In the genomic region with DNA sequence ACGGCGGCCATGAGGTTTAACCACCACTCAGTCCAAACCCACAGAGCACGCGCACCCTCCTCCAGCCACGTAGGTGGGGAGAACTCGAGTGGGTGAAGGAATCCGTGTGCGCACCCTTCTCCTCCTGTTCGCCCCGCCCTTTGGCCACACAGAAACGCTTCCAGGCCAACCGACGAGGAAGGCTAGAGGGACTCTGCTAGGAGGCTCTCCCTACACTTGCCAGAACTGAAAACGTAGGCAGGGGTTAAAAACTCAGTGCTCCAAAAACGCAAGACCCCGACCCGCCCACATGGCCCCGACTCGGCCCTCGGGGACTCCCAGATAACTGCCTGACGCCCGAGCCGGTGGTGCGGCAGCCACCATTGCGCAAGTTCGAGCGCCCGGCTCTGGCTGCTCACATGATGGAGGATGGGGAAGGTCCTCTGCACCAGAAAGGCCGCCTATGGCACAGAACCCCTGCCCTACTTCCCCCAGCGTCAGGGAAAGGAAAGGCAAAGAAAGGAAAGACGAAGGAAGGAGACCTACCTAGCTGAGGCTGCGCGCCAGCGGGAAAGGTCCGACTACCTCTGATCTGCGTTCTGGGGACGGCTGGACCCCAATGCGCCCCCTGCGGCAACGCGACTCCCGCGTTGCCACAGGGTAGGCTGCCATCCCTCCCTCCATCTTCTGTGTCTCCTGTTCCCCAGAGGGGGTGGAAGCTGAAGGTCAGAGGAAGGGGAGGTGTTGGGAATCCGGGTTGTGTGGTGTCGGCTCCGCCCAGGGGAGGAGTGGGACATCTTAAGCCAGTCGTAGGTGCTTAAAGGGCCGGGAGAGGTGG, we compare ENCODE assay signal across 2 cellular contexts.
A peak's percentile ranks its signal among the peaks of the same experiment; 100 is the strongest.
TF ChIP-seq lines count a peak whose summit lies in the region.

No MANE protein-coding gene starts in this region.

TF ChIP-seq in HCT116, 20 proteins besides CTCF, POLR2A, EP300 and RAD21 (continued from another document):
- no peak for TF ChIP-seq SRF (IDR thresholded peaks at IDR 0.05; ENCODE audit: low read depth)
- TF ChIP-seq, protein P1, sequence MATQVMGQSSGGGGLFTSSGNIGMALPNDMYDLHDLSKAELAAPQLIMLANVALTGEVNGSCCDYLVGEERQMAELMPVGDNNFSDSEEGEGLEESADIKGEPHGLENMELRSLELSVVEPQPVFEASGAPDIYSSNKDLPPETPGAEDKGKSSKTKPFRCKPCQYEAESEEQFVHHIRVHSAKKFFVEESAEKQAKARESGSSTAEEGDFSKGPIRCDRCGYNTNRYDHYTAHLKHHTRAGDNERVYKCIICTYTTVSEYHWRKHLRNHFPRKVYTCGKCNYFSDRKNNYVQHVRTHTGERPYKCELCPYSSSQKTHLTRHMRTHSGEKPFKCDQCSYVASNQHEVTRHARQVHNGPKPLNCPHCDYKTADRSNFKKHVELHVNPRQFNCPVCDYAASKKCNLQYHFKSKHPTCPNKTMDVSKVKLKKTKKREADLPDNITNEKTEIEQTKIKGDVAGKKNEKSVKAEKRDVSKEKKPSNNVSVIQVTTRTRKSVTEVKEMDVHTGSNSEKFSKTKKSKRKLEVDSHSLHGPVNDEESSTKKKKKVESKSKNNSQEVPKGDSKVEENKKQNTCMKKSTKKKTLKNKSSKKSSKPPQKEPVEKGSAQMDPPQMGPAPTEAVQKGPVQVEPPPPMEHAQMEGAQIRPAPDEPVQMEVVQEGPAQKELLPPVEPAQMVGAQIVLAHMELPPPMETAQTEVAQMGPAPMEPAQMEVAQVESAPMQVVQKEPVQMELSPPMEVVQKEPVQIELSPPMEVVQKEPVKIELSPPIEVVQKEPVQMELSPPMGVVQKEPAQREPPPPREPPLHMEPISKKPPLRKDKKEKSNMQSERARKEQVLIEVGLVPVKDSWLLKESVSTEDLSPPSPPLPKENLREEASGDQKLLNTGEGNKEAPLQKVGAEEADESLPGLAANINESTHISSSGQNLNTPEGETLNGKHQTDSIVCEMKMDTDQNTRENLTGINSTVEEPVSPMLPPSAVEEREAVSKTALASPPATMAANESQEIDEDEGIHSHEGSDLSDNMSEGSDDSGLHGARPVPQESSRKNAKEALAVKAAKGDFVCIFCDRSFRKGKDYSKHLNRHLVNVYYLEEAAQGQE (IDR thresholded peaks at IDR 0.05; ENCODE audit: low read depth): no peak
- peak; percentile 18 for TF ChIP-seq YY1 (IDR thresholded peaks at IDR 0.05; ENCODE audit: extremely low read depth, insufficient replicate concordance, low read depth, low read length)
- peak; percentile 78 for TF ChIP-seq CEBPB (IDR thresholded peaks at IDR 0.05; ENCODE audit: low read depth)
- TF ChIP-seq SP1 (IDR thresholded peaks at IDR 0.05; ENCODE audit: low read depth): 0 out of 2 replicates have a peak, but pooled peaks have one; percentile 32
- TF ChIP-seq FOSL1 (IDR thresholded peaks at IDR 0.05; ENCODE audit: low read depth): no peak
- no peak for TF ChIP-seq ZFX (IDR thresholded peaks at IDR 0.05)
- no peak for TF ChIP-seq ELF1 (IDR thresholded peaks at IDR 0.05; ENCODE audit: borderline replicate concordance, low read depth)

TF ChIP-seq in WTC11, 78 proteins besides CTCF, POLR2A, EP300 and RAD21 (continued from another document and continues in another):
- TF ChIP-seq, protein P2, sequence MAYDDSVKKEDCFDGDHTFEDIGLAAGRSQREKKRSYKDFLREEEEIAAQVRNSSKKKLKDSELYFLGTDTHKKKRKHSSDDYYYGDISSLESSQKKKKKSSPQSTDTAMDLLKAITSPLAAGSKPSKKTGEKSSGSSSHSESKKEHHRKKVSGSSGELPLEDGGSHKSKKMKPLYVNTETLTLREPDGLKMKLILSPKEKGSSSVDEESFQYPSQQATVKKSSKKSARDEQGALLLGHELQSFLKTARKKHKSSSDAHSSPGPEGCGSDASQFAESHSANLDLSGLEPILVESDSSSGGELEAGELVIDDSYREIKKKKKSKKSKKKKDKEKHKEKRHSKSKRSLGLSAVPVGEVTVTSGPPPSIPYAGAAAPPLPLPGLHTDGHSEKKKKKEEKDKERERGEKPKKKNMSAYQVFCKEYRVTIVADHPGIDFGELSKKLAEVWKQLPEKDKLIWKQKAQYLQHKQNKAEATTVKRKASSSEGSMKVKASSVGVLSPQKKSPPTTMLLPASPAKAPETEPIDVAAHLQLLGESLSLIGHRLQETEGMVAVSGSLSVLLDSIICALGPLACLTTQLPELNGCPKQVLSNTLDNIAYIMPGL (CRISPR knock-in tag; IDR thresholded peaks at IDR 0.05): peak; percentile 59; the same call in 1 of the 2 replicates
- TF ChIP-seq NR1H2 (CRISPR knock-in tag; IDR thresholded peaks at IDR 0.05) (no peak), ZNF416 (CRISPR knock-in tag; IDR thresholded peaks at IDR 0.05) (no peak), RORB (CRISPR knock-in tag; IDR thresholded peaks at IDR 0.05) (no peak), EMX1 (CRISPR knock-in tag; IDR thresholded peaks at IDR 0.05) (no peak), JAZF1 (CRISPR knock-in tag; IDR thresholded peaks at IDR 0.05) (no peak), CREM (CRISPR knock-in tag; IDR thresholded peaks at IDR 0.05) (no peak), FOXK1 (CRISPR knock-in tag; IDR thresholded peaks at IDR 0.05) (peak; percentile 21; the same call in 1 of the 2 replicates), CREB1 (CRISPR knock-in tag; IDR thresholded peaks at IDR 0.05) (no peak), ZNF396 (CRISPR knock-in tag; IDR thresholded peaks at IDR 0.05; ENCODE audit: borderline replicate concordance) (no peak), ZNF263 (CRISPR knock-in tag; IDR thresholded peaks at IDR 0.05; ENCODE audit: low read depth) (no peak), FOXJ3 (CRISPR knock-in tag; IDR thresholded peaks at IDR 0.05; ENCODE audit: borderline replicate concordance) (no peak), ZNF219 (CRISPR knock-in tag; IDR thresholded peaks at IDR 0.05; ENCODE audit: borderline replicate concordance) (no peak), GTF2I (CRISPR knock-in tag; conservative IDR thresholded peaks at IDR 0.05) (no peak), JUN (CRISPR knock-in tag; IDR thresholded peaks at IDR 0.05) (peak; percentile 15; the same call in 1 of the 2 replicates), GRHL2 (CRISPR knock-in tag; IDR thresholded peaks at IDR 0.05; ENCODE audit: insufficient replicate concordance, severe bottlenecking) (no peak)
- TF ChIP-seq, protein P3, sequence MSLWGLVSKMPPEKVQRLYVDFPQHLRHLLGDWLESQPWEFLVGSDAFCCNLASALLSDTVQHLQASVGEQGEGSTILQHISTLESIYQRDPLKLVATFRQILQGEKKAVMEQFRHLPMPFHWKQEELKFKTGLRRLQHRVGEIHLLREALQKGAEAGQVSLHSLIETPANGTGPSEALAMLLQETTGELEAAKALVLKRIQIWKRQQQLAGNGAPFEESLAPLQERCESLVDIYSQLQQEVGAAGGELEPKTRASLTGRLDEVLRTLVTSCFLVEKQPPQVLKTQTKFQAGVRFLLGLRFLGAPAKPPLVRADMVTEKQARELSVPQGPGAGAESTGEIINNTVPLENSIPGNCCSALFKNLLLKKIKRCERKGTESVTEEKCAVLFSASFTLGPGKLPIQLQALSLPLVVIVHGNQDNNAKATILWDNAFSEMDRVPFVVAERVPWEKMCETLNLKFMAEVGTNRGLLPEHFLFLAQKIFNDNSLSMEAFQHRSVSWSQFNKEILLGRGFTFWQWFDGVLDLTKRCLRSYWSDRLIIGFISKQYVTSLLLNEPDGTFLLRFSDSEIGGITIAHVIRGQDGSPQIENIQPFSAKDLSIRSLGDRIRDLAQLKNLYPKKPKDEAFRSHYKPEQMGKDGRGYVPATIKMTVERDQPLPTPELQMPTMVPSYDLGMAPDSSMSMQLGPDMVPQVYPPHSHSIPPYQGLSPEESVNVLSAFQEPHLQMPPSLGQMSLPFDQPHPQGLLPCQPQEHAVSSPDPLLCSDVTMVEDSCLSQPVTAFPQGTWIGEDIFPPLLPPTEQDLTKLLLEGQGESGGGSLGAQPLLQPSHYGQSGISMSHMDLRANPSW (CRISPR knock-in tag; conservative IDR thresholded peaks at IDR 0.05; ENCODE audit: low read depth): no peak
- TF ChIP-seq, protein P4, sequence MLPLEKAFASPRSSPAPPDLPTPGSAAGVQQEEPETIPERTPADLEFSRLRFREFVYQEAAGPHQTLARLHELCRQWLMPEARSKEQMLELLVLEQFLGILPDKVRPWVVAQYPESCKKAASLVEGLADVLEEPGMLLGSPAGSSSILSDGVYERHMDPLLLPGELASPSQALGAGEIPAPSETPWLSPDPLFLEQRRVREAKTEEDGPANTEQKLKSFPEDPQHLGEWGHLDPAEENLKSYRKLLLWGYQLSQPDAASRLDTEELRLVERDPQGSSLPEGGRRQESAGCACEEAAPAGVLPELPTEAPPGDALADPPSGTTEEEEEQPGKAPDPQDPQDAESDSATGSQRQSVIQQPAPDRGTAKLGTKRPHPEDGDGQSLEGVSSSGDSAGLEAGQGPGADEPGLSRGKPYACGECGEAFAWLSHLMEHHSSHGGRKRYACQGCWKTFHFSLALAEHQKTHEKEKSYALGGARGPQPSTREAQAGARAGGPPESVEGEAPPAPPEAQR (CRISPR knock-in tag; IDR thresholded peaks at IDR 0.05): no peak
- TF ChIP-seq, protein P5, sequence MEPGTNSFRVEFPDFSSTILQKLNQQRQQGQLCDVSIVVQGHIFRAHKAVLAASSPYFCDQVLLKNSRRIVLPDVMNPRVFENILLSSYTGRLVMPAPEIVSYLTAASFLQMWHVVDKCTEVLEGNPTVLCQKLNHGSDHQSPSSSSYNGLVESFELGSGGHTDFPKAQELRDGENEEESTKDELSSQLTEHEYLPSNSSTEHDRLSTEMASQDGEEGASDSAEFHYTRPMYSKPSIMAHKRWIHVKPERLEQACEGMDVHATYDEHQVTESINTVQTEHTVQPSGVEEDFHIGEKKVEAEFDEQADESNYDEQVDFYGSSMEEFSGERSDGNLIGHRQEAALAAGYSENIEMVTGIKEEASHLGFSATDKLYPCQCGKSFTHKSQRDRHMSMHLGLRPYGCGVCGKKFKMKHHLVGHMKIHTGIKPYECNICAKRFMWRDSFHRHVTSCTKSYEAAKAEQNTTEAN (CRISPR knock-in tag; IDR thresholded peaks at IDR 0.05): no peak
- TF ChIP-seq, protein P6, sequence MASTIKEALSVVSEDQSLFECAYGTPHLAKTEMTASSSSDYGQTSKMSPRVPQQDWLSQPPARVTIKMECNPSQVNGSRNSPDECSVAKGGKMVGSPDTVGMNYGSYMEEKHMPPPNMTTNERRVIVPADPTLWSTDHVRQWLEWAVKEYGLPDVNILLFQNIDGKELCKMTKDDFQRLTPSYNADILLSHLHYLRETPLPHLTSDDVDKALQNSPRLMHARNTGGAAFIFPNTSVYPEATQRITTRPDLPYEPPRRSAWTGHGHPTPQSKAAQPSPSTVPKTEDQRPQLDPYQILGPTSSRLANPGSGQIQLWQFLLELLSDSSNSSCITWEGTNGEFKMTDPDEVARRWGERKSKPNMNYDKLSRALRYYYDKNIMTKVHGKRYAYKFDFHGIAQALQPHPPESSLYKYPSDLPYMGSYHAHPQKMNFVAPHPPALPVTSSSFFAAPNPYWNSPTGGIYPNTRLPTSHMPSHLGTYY (CRISPR knock-in tag; IDR thresholded peaks at IDR 0.05): no peak
- TF ChIP-seq, protein P7, sequence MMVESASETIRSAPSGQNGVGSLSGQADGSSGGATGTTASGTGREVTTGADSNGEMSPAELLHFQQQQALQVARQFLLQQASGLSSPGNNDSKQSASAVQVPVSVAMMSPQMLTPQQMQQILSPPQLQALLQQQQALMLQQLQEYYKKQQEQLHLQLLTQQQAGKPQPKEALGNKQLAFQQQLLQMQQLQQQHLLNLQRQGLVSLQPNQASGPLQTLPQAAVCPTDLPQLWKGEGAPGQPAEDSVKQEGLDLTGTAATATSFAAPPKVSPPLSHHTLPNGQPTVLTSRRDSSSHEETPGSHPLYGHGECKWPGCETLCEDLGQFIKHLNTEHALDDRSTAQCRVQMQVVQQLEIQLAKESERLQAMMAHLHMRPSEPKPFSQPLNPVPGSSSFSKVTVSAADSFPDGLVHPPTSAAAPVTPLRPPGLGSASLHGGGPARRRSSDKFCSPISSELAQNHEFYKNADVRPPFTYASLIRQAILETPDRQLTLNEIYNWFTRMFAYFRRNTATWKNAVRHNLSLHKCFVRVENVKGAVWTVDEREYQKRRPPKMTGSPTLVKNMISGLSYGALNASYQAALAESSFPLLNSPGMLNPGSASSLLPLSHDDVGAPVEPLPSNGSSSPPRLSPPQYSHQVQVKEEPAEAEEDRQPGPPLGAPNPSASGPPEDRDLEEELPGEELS (CRISPR knock-in tag; IDR thresholded peaks at IDR 0.05): no peak
- TF ChIP-seq, protein P8, sequence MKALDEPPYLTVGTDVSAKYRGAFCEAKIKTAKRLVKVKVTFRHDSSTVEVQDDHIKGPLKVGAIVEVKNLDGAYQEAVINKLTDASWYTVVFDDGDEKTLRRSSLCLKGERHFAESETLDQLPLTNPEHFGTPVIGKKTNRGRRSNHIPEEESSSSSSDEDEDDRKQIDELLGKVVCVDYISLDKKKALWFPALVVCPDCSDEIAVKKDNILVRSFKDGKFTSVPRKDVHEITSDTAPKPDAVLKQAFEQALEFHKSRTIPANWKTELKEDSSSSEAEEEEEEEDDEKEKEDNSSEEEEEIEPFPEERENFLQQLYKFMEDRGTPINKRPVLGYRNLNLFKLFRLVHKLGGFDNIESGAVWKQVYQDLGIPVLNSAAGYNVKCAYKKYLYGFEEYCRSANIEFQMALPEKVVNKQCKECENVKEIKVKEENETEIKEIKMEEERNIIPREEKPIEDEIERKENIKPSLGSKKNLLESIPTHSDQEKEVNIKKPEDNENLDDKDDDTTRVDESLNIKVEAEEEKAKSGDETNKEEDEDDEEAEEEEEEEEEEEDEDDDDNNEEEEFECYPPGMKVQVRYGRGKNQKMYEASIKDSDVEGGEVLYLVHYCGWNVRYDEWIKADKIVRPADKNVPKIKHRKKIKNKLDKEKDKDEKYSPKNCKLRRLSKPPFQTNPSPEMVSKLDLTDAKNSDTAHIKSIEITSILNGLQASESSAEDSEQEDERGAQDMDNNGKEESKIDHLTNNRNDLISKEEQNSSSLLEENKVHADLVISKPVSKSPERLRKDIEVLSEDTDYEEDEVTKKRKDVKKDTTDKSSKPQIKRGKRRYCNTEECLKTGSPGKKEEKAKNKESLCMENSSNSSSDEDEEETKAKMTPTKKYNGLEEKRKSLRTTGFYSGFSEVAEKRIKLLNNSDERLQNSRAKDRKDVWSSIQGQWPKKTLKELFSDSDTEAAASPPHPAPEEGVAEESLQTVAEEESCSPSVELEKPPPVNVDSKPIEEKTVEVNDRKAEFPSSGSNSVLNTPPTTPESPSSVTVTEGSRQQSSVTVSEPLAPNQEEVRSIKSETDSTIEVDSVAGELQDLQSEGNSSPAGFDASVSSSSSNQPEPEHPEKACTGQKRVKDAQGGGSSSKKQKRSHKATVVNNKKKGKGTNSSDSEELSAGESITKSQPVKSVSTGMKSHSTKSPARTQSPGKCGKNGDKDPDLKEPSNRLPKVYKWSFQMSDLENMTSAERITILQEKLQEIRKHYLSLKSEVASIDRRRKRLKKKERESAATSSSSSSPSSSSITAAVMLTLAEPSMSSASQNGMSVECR (CRISPR knock-in tag; IDR thresholded peaks at IDR 0.05; ENCODE audit: borderline replicate concordance): no peak
- TF ChIP-seq, protein P9, sequence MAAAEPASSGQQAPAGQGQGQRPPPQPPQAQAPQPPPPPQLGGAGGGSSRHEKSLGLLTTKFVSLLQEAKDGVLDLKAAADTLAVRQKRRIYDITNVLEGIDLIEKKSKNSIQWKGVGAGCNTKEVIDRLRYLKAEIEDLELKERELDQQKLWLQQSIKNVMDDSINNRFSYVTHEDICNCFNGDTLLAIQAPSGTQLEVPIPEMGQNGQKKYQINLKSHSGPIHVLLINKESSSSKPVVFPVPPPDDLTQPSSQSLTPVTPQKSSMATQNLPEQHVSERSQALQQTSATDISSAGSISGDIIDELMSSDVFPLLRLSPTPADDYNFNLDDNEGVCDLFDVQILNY (CRISPR knock-in tag; IDR thresholded peaks at IDR 0.05): no peak
